In genomic region chr19:57500400-57500799, GRCh38 we compare ENCODE assay signal across 6 cellular contexts. TPM values are rescaled to one million over a fixed set of nuclear protein-coding genes. Genes with fewer than 3 reads are reported as not detected.
A peak's percentile ranks its signal among the peaks of the same experiment; 100 is the strongest.
DNase-seq lines count a peak whose midpoint lies in the region; ATAC-seq lines count a peak whose summit lies in the region.
"Not testable (repeated sequence)": the region's sequence is repeated elsewhere in the genome, so short reads cannot be mapped to it uniquely, and the experiment has no call there.

No MANE protein-coding gene starts in this region.

- H3K4me1 ChIP-seq in CD8-positive, alpha-beta memory T cell (ENCODE audit: insufficient read depth, low read length), result peaks cover 11% of the 10 kb centered on the region
- H3K4me1 ChIP-seq in skeletal muscle tissue (ENCODE audit: control insufficient read depth in 3 of 3, insufficient read depth in 3 of 3, low read length in 3 of 3), result not testable (repeated sequence)

- H3K27ac ChIP-seq in CD8-positive, alpha-beta memory T cell (ENCODE audit: low read depth, low read length); skeletal muscle tissue (ENCODE audit: low read depth, low read length): not testable (repeated sequence)
- peak overlapping the region; percentile 74 for H3K27ac ChIP-seq in KOPT-K1 (ENCODE audit: low read depth, low read length, poor library complexity, severe bottlenecking)

- H3K4me1 Mint-ChIP-seq in CD8-positive, alpha-beta memory T cell, result peaks cover 29 to 36% (median 34%) of the 10 kb centered on the region in 3 donors
- H3K4me1 Mint-ChIP-seq in activated CD4-positive, alpha-beta T cell treated with anti-CD3 and anti-CD28 coated beads, Interleukin-2, amount 10 ng/mL, durations not matched to agents 7 days and 5 days, result peaks cover 16% of the 10 kb centered on the region
- H3K4me1 Mint-ChIP-seq in effector memory CD8-positive, alpha-beta T cell (ENCODE audit: low read depth in 2 of 2), result peaks cover 20 to 34% of the 10 kb centered on the region in 2 donors

- peak overlapping the region; percentile 51 to 93 (median 73) for H3K4me3 Mint-ChIP-seq in CD8-positive, alpha-beta memory T cell
- peak overlapping the region; percentile 78 for H3K4me3 Mint-ChIP-seq in activated CD4-positive, alpha-beta T cell treated with anti-CD3 and anti-CD28 coated beads, Interleukin-2, amount 10 ng/mL, durations not matched to agents 7 days and 5 days
- peak overlapping the region; percentile 43 to 77 for H3K4me3 Mint-ChIP-seq in effector memory CD8-positive, alpha-beta T cell

- peaks cover 36 to 63% (median 50%) of the 10 kb centered on the region in 3 donors for H3K36me3 Mint-ChIP-seq in CD8-positive, alpha-beta memory T cell
- peaks cover 53% of the 10 kb centered on the region for H3K36me3 Mint-ChIP-seq in activated CD4-positive, alpha-beta T cell treated with anti-CD3 and anti-CD28 coated beads, Interleukin-2, amount 10 ng/mL, durations not matched to agents 7 days and 5 days (ENCODE audit: low read depth)
- H3K36me3 Mint-ChIP-seq in effector memory CD8-positive, alpha-beta T cell (ENCODE audit: insufficient read depth), result peaks cover 23% of the 10 kb centered on the region

- DNase-seq in CD8-positive, alpha-beta memory T cell; activated CD4-positive, alpha-beta T cell treated with anti-CD3 and anti-CD28 coated beads, Interleukin-2, amount 10 ng/mL, durations not matched to agents 7 days and 5 days; effector memory CD8-positive, alpha-beta T cell: not testable (repeated sequence)
- DNase-seq in kidney tubule cell (ENCODE audit: low spot score), result peak; percentile 18

- not testable (repeated sequence) for ATAC-seq in effector memory CD8-positive, alpha-beta T cell (replicated peaks)

- H3K9me3 Mint-ChIP-seq in CD8-positive, alpha-beta memory T cell, result peaks cover 15 to 81% (median 60%) of the 10 kb centered on the region in 5 donors
- H3K9me3 Mint-ChIP-seq in activated CD4-positive, alpha-beta T cell treated with anti-CD3 and anti-CD28 coated beads, Interleukin-2, amount 10 ng/mL, durations not matched to agents 7 days and 5 days, result peaks cover 48% of the 10 kb centered on the region
- peaks cover 10 to 47% of the 10 kb centered on the region in 2 donors for H3K9me3 Mint-ChIP-seq in effector memory CD8-positive, alpha-beta T cell

- H3K27ac Mint-ChIP-seq in CD8-positive, alpha-beta memory T cell, result peak overlapping the region; percentile 46 to 89 (median 84)
- peak overlapping the region; percentile 85 for H3K27ac Mint-ChIP-seq in activated CD4-positive, alpha-beta T cell treated with anti-CD3 and anti-CD28 coated beads, Interleukin-2, amount 10 ng/mL, durations not matched to agents 7 days and 5 days
- peak overlapping the region; percentile 67 for H3K27ac Mint-ChIP-seq in effector memory CD8-positive, alpha-beta T cell

- H3K4me3 ChIP-seq in CD8-positive, alpha-beta memory T cell (ENCODE audit: low read length), result peak overlapping the region; percentile 40
- peak overlapping the region; percentile 54 to 65 (median 62) for H3K4me3 ChIP-seq in skeletal muscle tissue (ENCODE audit: low read length in 3 of 3)

- POLR2A ChIA-PET in CD8-positive, alpha-beta memory T cell (lab: Charles Lee), result interaction anchor here (1.0 kb wide), 1 partner anchor 13 kb away, joined by 5 read pairs; the partner anchor contains the start of gene ZNF419
- POLR2A ChIA-PET in activated CD4-positive, alpha-beta T cell treated with anti-CD3 and anti-CD28 coated beads, Interleukin-2, amount 10 ng/mL, durations not matched to agents 7 days and 5 days (lab: Charles Lee), result interaction anchor here (0.6 kb wide), 1 partner anchor 66 kb away, joined by 4 read pairs; no protein-coding TSS in a partner anchor

- peaks cover 14% of the 10 kb centered on the region for H3K9me3 ChIP-seq in CD8-positive, alpha-beta memory T cell (ENCODE audit: low read length)
- H3K9me3 ChIP-seq in KOPT-K1 (ENCODE audit: insufficient read depth, low read length, poor library complexity, severe bottlenecking), result peaks cover 44% of the 10 kb centered on the region
- H3K9me3 ChIP-seq in skeletal muscle tissue (ENCODE audit: control insufficient read depth in 3 of 3, low read length in 3 of 3), result peaks cover 0 to 16% (median 0%) of the 10 kb centered on the region in 3 donors

- H3K36me3 ChIP-seq in CD8-positive, alpha-beta memory T cell (ENCODE audit: insufficient read depth, low read length), result peaks cover 18% of the 10 kb centered on the region
- H3K36me3 ChIP-seq in KOPT-K1 (ENCODE audit: insufficient read depth, low read length), result peaks cover 35% of the 10 kb centered on the region
- H3K36me3 ChIP-seq in skeletal muscle tissue (ENCODE audit: control insufficient read depth in 3 of 3, insufficient read depth in 3 of 3, low read length in 3 of 3), result peaks cover 11 to 20% (median 17%) of the 10 kb centered on the region in 3 donors

- H3K9ac ChIP-seq in skeletal muscle tissue (ENCODE audit: low read depth in 1 of 3, low read length in 3 of 3), result peak overlapping the region; percentile 38 to 64 (median 43)

- not testable (repeated sequence) for H3K27me3 ChIP-seq in CD8-positive, alpha-beta memory T cell (ENCODE audit: insufficient read depth, low read length, poor library complexity, severe bottlenecking); skeletal muscle tissue (ENCODE audit: control insufficient read depth in 3 of 3, insufficient read depth in 3 of 3, low read length in 3 of 3)

- CTCF ChIA-PET in CD8-positive, alpha-beta memory T cell (lab: Charles Lee), result not testable (repeated sequence)
- CTCF ChIA-PET in activated CD4-positive, alpha-beta T cell treated with anti-CD3 and anti-CD28 coated beads, Interleukin-2, amount 10 ng/mL, durations not matched to agents 7 days and 5 days (lab: Charles Lee), result interaction anchor here (0.9 kb wide), 1 partner anchor 58 kb away, joined by 3 read pairs; no protein-coding TSS in a partner anchor

- H3K27me3 Mint-ChIP-seq in CD8-positive, alpha-beta memory T cell; activated CD4-positive, alpha-beta T cell treated with anti-CD3 and anti-CD28 coated beads, Interleukin-2, amount 10 ng/mL, durations not matched to agents 7 days and 5 days; effector memory CD8-positive, alpha-beta T cell: not testable (repeated sequence)

RNA-seq across cellular contexts. Expression of gene ZNF773, which starts 0.7 kb away (rescaled TPM):
- 1 to 10 TPM; 7.6 to 8.1 TPM for total RNA-seq in CD8-positive, alpha-beta memory T cell
- polyA plus RNA-seq in CD8-positive, alpha-beta memory T cell, result 14.5 TPM
- 10 to 100 TPM; 10.6 to 11.0 TPM for total RNA-seq in activated CD4-positive, alpha-beta T cell treated with anti-CD3 and anti-CD28 coated beads, Interleukin-2, amount 10 ng/mL, durations not matched to agents 7 days and 5 days
- 9.9 TPM for total RNA-seq in skeletal muscle tissue

RNA-seq across cellular contexts. Expression of gene ZNF419, which starts 12.8 kb away (rescaled TPM):
- 1 to 10 TPM; 7.3 to 9.1 TPM for total RNA-seq in CD8-positive, alpha-beta memory T cell
- 9.5 TPM for polyA plus RNA-seq in CD8-positive, alpha-beta memory T cell
- 10 to 100 TPM in 1 of 2 experiments, 1 to 10 TPM in 1; 9.8 to 11.4 TPM for total RNA-seq in activated CD4-positive, alpha-beta T cell treated with anti-CD3 and anti-CD28 coated beads, Interleukin-2, amount 10 ng/mL, durations not matched to agents 7 days and 5 days
- total RNA-seq in skeletal muscle tissue, result 9.9 TPM

RNA-seq across cellular contexts. Expression of gene ZNF772, which starts 23.0 kb away (rescaled TPM):
- 1 to 10 TPM; 6.3 to 7.3 TPM for total RNA-seq in CD8-positive, alpha-beta memory T cell
- polyA plus RNA-seq in CD8-positive, alpha-beta memory T cell, result 0.92 TPM
- 1 to 10 TPM; 9.0 to 9.2 TPM for total RNA-seq in activated CD4-positive, alpha-beta T cell treated with anti-CD3 and anti-CD28 coated beads, Interleukin-2, amount 10 ng/mL, durations not matched to agents 7 days and 5 days
- 15.1 TPM for total RNA-seq in skeletal muscle tissue

RNA-seq across cellular contexts. Expression of gene ZNF549, which starts 26.8 kb away (rescaled TPM):
- total RNA-seq in CD8-positive, alpha-beta memory T cell, result 1 to 10 TPM; 6.9 to 7.0 TPM
- 8.7 TPM for polyA plus RNA-seq in CD8-positive, alpha-beta memory T cell
- total RNA-seq in activated CD4-positive, alpha-beta T cell treated with anti-CD3 and anti-CD28 coated beads, Interleukin-2, amount 10 ng/mL, durations not matched to agents 7 days and 5 days, result 1 to 10 TPM; 9.0 to 9.1 TPM
- total RNA-seq in skeletal muscle tissue, result 8.9 TPM

RNA-seq across cellular contexts. Expression of gene VN1R1, which starts 43.5 kb away (rescaled TPM):
- total RNA-seq in CD8-positive, alpha-beta memory T cell, result under 1 TPM; 0.24 to 0.27 TPM
- polyA plus RNA-seq in CD8-positive, alpha-beta memory T cell, result not detected
- total RNA-seq in activated CD4-positive, alpha-beta T cell treated with anti-CD3 and anti-CD28 coated beads, Interleukin-2, amount 10 ng/mL, durations not matched to agents 7 days and 5 days, result under 1 TPM; 0.15 to 0.21 TPM
- total RNA-seq in skeletal muscle tissue, result 1.0 TPM
